18 cellular contexts compared by ENCODE assay signal in the genomic region with DNA sequence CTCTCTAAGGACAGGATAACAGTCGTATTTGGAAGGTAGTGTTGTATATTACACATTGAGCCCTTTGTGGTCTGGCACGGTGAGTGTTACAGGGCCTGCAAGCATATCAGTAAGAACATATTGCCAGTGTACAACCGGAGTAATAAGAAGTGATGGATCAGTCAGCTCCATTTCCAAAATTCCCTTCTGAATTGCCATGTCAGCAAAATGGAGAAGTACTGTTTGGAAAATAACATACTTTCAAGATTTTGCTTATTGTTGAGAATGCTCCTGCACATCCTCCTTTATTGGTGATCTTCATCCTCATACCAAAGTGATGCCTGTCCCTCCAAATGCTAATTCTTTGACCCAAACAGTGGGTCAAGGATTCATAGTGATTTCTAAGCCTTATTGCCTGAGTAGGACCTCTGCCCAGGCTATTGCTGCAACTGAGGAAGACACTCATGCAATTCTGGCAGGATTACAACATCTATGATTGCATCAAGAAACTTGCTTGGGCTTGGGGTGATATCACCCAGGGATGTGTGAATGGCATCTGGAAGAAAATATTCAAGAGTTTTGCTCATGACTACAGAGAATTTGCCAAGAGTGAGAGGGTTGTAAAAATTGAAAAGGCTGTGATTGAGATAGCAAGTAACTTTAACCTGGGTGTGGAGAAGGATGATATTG.
DNase-seq lines count a peak whose midpoint lies in the region; TF ChIP-seq lines count a peak whose summit lies in the region.
"Had no signal": no experiment of that assay in that cellular context is flagged by ENCODE, and none has a peak within 500 bp of the region (broad histone marks: within the 10 kb centered on the region; RNA-seq: fewer than 3 reads in every experiment).

No MANE protein-coding gene starts in this region.

- H4K20me1 ChIP-seq in osteoblast (ENCODE audit: insufficient read depth, low read length), result no peaks in the 10 kb centered on the region

- H3K4me2 ChIP-seq in osteoblast (ENCODE audit: insufficient read depth, low read length), result no peak overlapping the region

- H3K9me3 ChIP-seq in osteoblast (ENCODE audit: low read depth, low read length), result peaks cover 2% of the 10 kb centered on the region
- H3K9me3 ChIP-seq: gastrocnemius medialis, Peyer's patch had no signal

- no peak overlapping the region for H3K27ac ChIP-seq in osteoblast (ENCODE audit: low read depth, low read length)
- H3K27ac ChIP-seq: gastrocnemius medialis, Peyer's patch had no signal

- DNase-seq in AG08395 (ENCODE audit: low spot score) (peak; percentile 43), HT1080 (ENCODE audit: low read depth) (peak; percentile 6), T1000 (lab: John Stamatoyannopoulos, UW) (peak; percentile 15), fibroblast of villous mesenchyme (ENCODE audit: low read depth) (peak; percentile 45), mucosa of gallbladder (ENCODE audit: low spot score) (no peak), HuH-7 (ENCODE audit: low spot score) (no peak), DMS153 treated with DMSO at 0.1 percent for 48 hours (lab: John Stamatoyannopoulos, UW; ENCODE audit: unreplicated experiment) (no peak), osteoblast (ENCODE audit: insufficient read length, low spot score, missing footprints) (no peak)
- DNase-seq: activated effector memory CD4-positive, alpha-beta T cell treated with anti-CD3 and anti-CD28 coated beads, Interleukin-2, amount 50 U/mL, for 16 hours; gastrocnemius medialis; GOT3; KBM-7; NCI-H1930; NCI-H526 treated with DMSO at 0.1 percent for 48 hours; nucleus accumbens; Peyer's patch; stimulated activated CD4-positive, alpha-beta T cell treated with anti-CD3 and anti-CD28 coated beads, Interleukin-4, amount 100 ng/mL, for 4 hours; T-cell had no signal

- no peaks in the 10 kb centered on the region for H3K4me1 ChIP-seq in osteoblast (ENCODE audit: insufficient read depth, low read length)
- H3K4me1 ChIP-seq: gastrocnemius medialis, Peyer's patch had no signal

- H3K4me3 ChIP-seq in fibroblast of villous mesenchyme (ENCODE audit: low read depth, low read length) (no peak overlapping the region), osteoblast (ENCODE audit: insufficient read depth, low read length) (no peak overlapping the region)
- H3K4me3 ChIP-seq: gastrocnemius medialis, Peyer's patch had no signal

- no peaks in the 10 kb centered on the region for H3K79me2 ChIP-seq in osteoblast (ENCODE audit: insufficient read depth, low read length)

- no peak for TF ChIP-seq CTCF in fibroblast of villous mesenchyme (IDR thresholded peaks at IDR 0.05; ENCODE audit: insufficient read depth, low read depth, low read length)
- no peak for TF ChIP-seq CTCF in osteoblast (IDR thresholded peaks at IDR 0.05; ENCODE audit: extremely low read depth, low read depth, low read length)

- H3K36me3 ChIP-seq in osteoblast (ENCODE audit: insufficient read depth, low read length), result no peaks in the 10 kb centered on the region
- H3K36me3 ChIP-seq: gastrocnemius medialis, Peyer's patch had no signal

- no peaks in the 10 kb centered on the region for H3K27me3 ChIP-seq in osteoblast (ENCODE audit: insufficient read depth, low read length)
- H3K27me3 ChIP-seq: gastrocnemius medialis, Peyer's patch had no signal

- no peak overlapping the region for H2AFZ ChIP-seq in osteoblast (ENCODE audit: low read length)

Comparison
In these comparisons a context has a peak if more than half of its experiments do, and no peak if none do; other contexts are left out.
1. DNase-seq: peak in AG08395 (single experiment), HT1080 (single experiment), T1000 (single experiment) and fibroblast of villous mesenchyme (single experiment); none in mucosa of gallbladder (single experiment), HuH-7 (single experiment), DMS153 treated with DMSO at 0.1 percent for 48 hours (single experiment) and osteoblast (single experiment).